Comparison of ENCODE assay signal across 16 cellular contexts in genomic region chr2:238939074-238939473, GRCh38.
A peak's percentile ranks its signal among the peaks of the same experiment; 100 is the strongest.
DNase-seq lines count a peak whose midpoint lies in the region; TF ChIP-seq lines count a peak whose summit lies in the region.
"Had no signal": no experiment of that assay in that cellular context is flagged by ENCODE, and none has a peak within 500 bp of the region (broad histone marks: within the 10 kb centered on the region; RNA-seq: fewer than 3 reads in every experiment).

No MANE protein-coding gene starts in this region.

- TF ChIP-seq CTCF in BJ (IDR thresholded peaks at IDR 0.05; ENCODE audit: insufficient read depth, low read depth, low read length), result no peak
- TF ChIP-seq CTCF in colonic mucosa (IDR thresholded peaks at IDR 0.05), result no peak
- TF ChIP-seq CTCF in left ventricle myocardium inferior (IDR thresholded peaks at IDR 0.05; ENCODE audit: borderline replicate concordance), result no peak

- no peak overlapping the region for H4K8ac ChIP-seq in mesendoderm (ENCODE audit: low read depth, low read length)

- no peak overlapping the region for H2BK120ac ChIP-seq in mesendoderm (ENCODE audit: low read depth, low read length)

- POLR2A ChIA-PET in BJ (lab: Charles Lee), result no interaction called here

- H3K4me3 ChIP-seq in BJ (ENCODE audit: low read depth, low read length) (no peak overlapping the region), colonic mucosa (no peak overlapping the region), left ventricle myocardium inferior (no peak overlapping the region), subcutaneous abdominal adipose tissue (ENCODE audit: low read depth in 1 of 5, low read length in 5 of 5) (no peak overlapping the region), mesendoderm (ENCODE audit: low read length) (no peak overlapping the region)
- H3K4me3 ChIP-seq: upper lobe of left lung had no signal

- no peak overlapping the region for H3K4me2 ChIP-seq in mesendoderm (ENCODE audit: low read length)

- H3K18ac ChIP-seq in mesendoderm (ENCODE audit: low read length), result no peak overlapping the region

- no peaks in the 10 kb centered on the region for H3K27me3 ChIP-seq in BJ (ENCODE audit: control insufficient read depth, insufficient read depth, low read length)
- H3K27me3 ChIP-seq in colonic mucosa, result no peaks in the 10 kb centered on the region
- H3K27me3 ChIP-seq in left ventricle myocardium inferior (ENCODE audit: low read depth), result peaks cover 46% of the 10 kb centered on the region
- H3K27me3 ChIP-seq in subcutaneous abdominal adipose tissue (ENCODE audit: control insufficient read depth in 5 of 5, insufficient read depth in 4 of 5, low read length in 5 of 5), result peaks cover 0 to 2% (median 0%) of the 10 kb centered on the region in 5 donors
- H3K27me3 ChIP-seq in mesendoderm (ENCODE audit: insufficient read depth, low read length, poor library complexity), result no peaks in the 10 kb centered on the region
- H3K27me3 ChIP-seq: upper lobe of left lung had no signal

- no peak overlapping the region for H4K5ac ChIP-seq in mesendoderm (ENCODE audit: low read length)

- no peak overlapping the region for H3K23ac ChIP-seq in mesendoderm (ENCODE audit: low read length)

- no peaks in the 10 kb centered on the region for H3K79me1 ChIP-seq in mesendoderm (ENCODE audit: low read length)

- no peak overlapping the region for H2AK5ac ChIP-seq in mesendoderm (ENCODE audit: low read length)

- no peak overlapping the region for H3K4ac ChIP-seq in mesendoderm (ENCODE audit: low read depth, low read length)

- H2BK5ac ChIP-seq in mesendoderm (ENCODE audit: low read length), result no peak overlapping the region

- WGBS in mesendoderm (ENCODE audit: extremely low coverage, insufficient coverage, low lambda C conversion rate), result no CpG with 5 or more reads among the region's 6 CpGs

- H3K36me3 ChIP-seq in BJ (ENCODE audit: control insufficient read depth, insufficient read depth, low read length) (no peaks in the 10 kb centered on the region), colonic mucosa (no peaks in the 10 kb centered on the region), left ventricle myocardium inferior (no peaks in the 10 kb centered on the region), subcutaneous abdominal adipose tissue (ENCODE audit: control insufficient read depth in 5 of 5, insufficient read depth in 5 of 5, low read length in 5 of 5) (no peaks in the 10 kb centered on the region), mesendoderm (ENCODE audit: control insufficient read depth, insufficient read depth, low read length) (no peaks in the 10 kb centered on the region)
- H3K36me3 ChIP-seq: neutrophil, upper lobe of left lung had no signal

- H3K9ac ChIP-seq in colonic mucosa (ENCODE audit: low read depth in 2 of 2, low read length in 2 of 2) (no peak overlapping the region), subcutaneous abdominal adipose tissue (ENCODE audit: low read length in 5 of 5) (peak overlapping the region in 1 of 5 donors; percentile 35), mesendoderm (ENCODE audit: low read length) (no peak overlapping the region)

- H3K27ac ChIP-seq in colonic mucosa, result no peak overlapping the region
- H3K27ac ChIP-seq in left ventricle myocardium inferior (replicated peaks), result peak overlapping the region; percentile 67
- peak overlapping the region; percentile 65 for H3K27ac ChIP-seq in subcutaneous abdominal adipose tissue (ENCODE audit: low read depth, low read length)
- H3K27ac ChIP-seq in mesendoderm (ENCODE audit: low read depth, low read length), result no peak overlapping the region
- H3K27ac ChIP-seq: HL-60, neutrophil had no signal

- H3K9me3 ChIP-seq in colonic mucosa, result no peaks in the 10 kb centered on the region
- H3K9me3 ChIP-seq in left ventricle myocardium inferior (replicated peaks), result peaks cover 10% of the 10 kb centered on the region
- no peaks in the 10 kb centered on the region for H3K9me3 ChIP-seq in subcutaneous abdominal adipose tissue (ENCODE audit: control insufficient read depth in 5 of 5, low read length in 5 of 5)
- H3K9me3 ChIP-seq: neutrophil had no signal

- H3K4me1 ChIP-seq in colonic mucosa (no peaks in the 10 kb centered on the region), left ventricle myocardium inferior (peaks cover 3% of the 10 kb centered on the region), subcutaneous abdominal adipose tissue (ENCODE audit: control insufficient read depth in 5 of 5, insufficient read depth in 5 of 5, low read length in 5 of 5) (peaks cover 8 to 21% (median 20%) of the 10 kb centered on the region in 5 donors), mesendoderm (ENCODE audit: control insufficient read depth, low read depth, low read length) (no peaks in the 10 kb centered on the region)
- H3K4me1 ChIP-seq: upper lobe of left lung had no signal

- H3K79me2 ChIP-seq in mesendoderm (ENCODE audit: control insufficient read depth, insufficient read depth, low read length), result no peaks in the 10 kb centered on the region

- CTCF ChIA-PET in BJ (lab: Yijun Ruan, JAX), result interaction anchor here (1.1 to 1.5 kb wide), 2 partner anchors 9 to 32 kb away, joined by 3 read pairs; no protein-coding TSS in a partner anchor

- no peak overlapping the region for H3K56ac ChIP-seq in mesendoderm (ENCODE audit: low read length)

- intact Hi-C loops in colonic mucosa (cut with DNase I) (no loop called here), left ventricle myocardium inferior (cut with micrococcal nuclease) (no loop called here)

- peak; percentile 74 for DNase-seq in BJ (ENCODE audit: low read depth)
- DNase-seq in colonic mucosa, result peak; percentile 27
- DNase-seq in left ventricle myocardium inferior, result peak; percentile 36
- DNase-seq in mesendoderm, result no peak
- no peak for DNase-seq in activated CD4-positive, CD25-positive, alpha-beta regulatory T cell (lab: John Stamatoyannopoulos, UW)
- DNase-seq in SHP77 treated with DMSO at 0.1 percent for 48 hours (lab: John Stamatoyannopoulos, UW), result no peak
- no peak for DNase-seq in NCI-H2081 (lab: John Stamatoyannopoulos, UW)
- DNase-seq: activated CD4-positive, CD25-positive, alpha-beta regulatory T cell treated with anti-CD3 and anti-CD28 coated beads, Interleukin-2, amount 50 U/mL, for 72 hours; activated T-cell treated with anti-CD3 and anti-CD28 coated beads for 4 hours; effector CD4-positive, alpha-beta T cell; immature natural killer cell; NCI-H1436 treated with DMSO at 0.1 percent for 48 hours had no signal

- no peak overlapping the region for H2BK15ac ChIP-seq in mesendoderm (replicated peaks; ENCODE audit: low read depth)

Comparison
In these comparisons a context has a peak if more than half of its experiments do, and no peak if none do; other contexts are left out.
1. DNase-seq: peak in BJ (single experiment), colonic mucosa (single experiment) and left ventricle myocardium inferior (single experiment); none in mesendoderm (single experiment), activated CD4-positive, CD25-positive, alpha-beta regulatory T cell (0 of 4), SHP77 treated with DMSO at 0.1 percent for 48 hours (single experiment) and NCI-H2081 (0 of 2).
2. H3K27ac ChIP-seq: peak in left ventricle myocardium inferior (single experiment) and subcutaneous abdominal adipose tissue (single experiment); none in colonic mucosa (single experiment) and mesendoderm (single experiment).